Comparison of ENCODE assay signal across 11 cellular contexts in the genomic region with DNA sequence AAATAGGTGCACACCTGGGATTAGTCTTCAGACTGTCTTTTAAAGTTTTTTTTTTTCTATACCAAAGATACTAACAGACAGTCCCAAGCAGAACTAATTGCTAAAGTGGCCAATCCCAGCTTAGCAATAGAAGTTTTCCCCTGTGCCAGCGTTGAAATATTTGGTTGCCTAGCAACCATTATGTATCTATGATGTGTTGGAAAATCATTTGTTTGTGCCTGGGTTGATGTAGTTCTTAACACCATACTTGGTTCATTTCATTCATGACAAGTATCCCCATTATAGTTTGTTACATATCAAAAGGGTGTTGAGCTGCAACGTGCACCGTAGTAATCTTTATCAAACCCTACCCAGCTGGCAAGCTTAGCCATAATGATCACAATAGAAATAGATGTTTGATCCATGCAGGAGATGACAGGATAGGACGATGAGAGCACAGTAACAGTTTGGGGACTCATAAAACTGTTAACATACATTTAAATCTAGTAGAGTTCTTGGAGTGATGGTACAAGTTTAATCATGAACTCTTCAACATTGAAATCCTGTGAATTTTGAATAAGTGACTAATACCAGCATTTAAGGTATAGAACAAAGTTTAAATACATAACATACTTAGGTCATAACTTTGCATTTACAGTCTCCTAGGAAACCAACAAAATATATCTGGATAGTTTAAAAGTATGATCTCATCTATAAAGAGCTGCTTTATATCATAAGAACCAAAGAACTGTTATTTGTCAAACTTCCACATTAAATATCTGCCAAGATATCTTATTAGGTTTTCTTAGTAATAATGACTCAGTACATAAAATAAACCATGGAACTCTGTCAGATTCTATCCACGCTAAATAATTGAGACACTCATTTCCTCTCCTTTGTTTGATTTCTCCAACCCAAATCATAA.
A peak's percentile ranks its signal among the peaks of the same experiment; 100 is the strongest.
DNase-seq lines count a peak whose midpoint lies in the region; ATAC-seq, FAIRE-seq and TF ChIP-seq lines count a peak whose summit lies in the region.
"Had no signal": no experiment of that assay in that cellular context is flagged by ENCODE, and none has a peak within 500 bp of the region (broad histone marks: within the 10 kb centered on the region; RNA-seq: fewer than 3 reads in every experiment).

No MANE protein-coding gene starts in this region.

- WGBS in mammary epithelial cell (ENCODE audit: low coverage, missing lambda C conversion rate), result 31% methylated on average over 5 of the region's 5 CpGs

- H3K27ac ChIP-seq in mammary epithelial cell (ENCODE audit: insufficient read depth, low read depth, low read length), result peak overlapping the region; percentile 99

- ATAC-seq in activated CD8-positive, alpha-beta T cell treated with anti-CD3 and anti-CD28 coated beads, Interleukin-2, amount 10 ng/mL, durations not matched to agents 7 days and 5 days, result peak; percentile 36
- ATAC-seq in activated CD8-positive, alpha-beta T cell treated with anti-CD3 and anti-CD28 coated beads for 36 hours, result no peak
- no peak for ATAC-seq in HG02885 (IDR thresholded peaks at IDR 0.05; ENCODE audit: poor library complexity, unreplicated experiment)
- ATAC-seq in effector memory CD8-positive, alpha-beta T cell (replicated peaks), result no peak
- ATAC-seq: stimulated activated effector memory CD8-positive, alpha-beta T cell treated with anti-CD3 and anti-CD28 coated beads, Interleukin-12 subunit alpha, Interleukin-12 subunit beta, amount 100 ng/mL, for 72 hours had no signal

- H3K36me3 ChIP-seq in mammary epithelial cell (ENCODE audit: insufficient read depth, low read length), result no peaks in the 10 kb centered on the region

- peak overlapping the region; percentile 87 for H3K9ac ChIP-seq in mammary epithelial cell (ENCODE audit: insufficient read depth, low read length)

- H3K4me3 ChIP-seq in mammary epithelial cell (replicated peaks in 1 of 3; ENCODE audit: insufficient read depth in 1 of 3, low read depth in 2 of 3, low read length in 3 of 3), result peak overlapping the region in 1 of 3 experiments; percentile 14

- dilution Hi-C loops in mammary epithelial cell (cut with HindIII; ENCODE audit: low sequenced_read_pairs), result loop anchor here (5.0 kb wide), 1 partner anchor 58 kb away; no protein-coding TSS in a partner anchor

- H3K27me3 ChIP-seq in mammary epithelial cell (ENCODE audit: insufficient read depth, low read length), result no peaks in the 10 kb centered on the region

- no peak overlapping the region for H3K4me3 Mint-ChIP-seq in activated CD8-positive, alpha-beta T cell treated with anti-CD3 and anti-CD28 coated beads, Interleukin-2, amount 10 ng/mL, durations not matched to agents 7 days and 5 days
- H3K4me3 Mint-ChIP-seq in activated CD8-positive, alpha-beta T cell treated with anti-CD3 and anti-CD28 coated beads for 36 hours, result no peak overlapping the region
- H3K4me3 Mint-ChIP-seq in type B pancreatic cell, result no peak overlapping the region
- no peak overlapping the region for H3K4me3 Mint-ChIP-seq in effector memory CD8-positive, alpha-beta T cell
- H3K4me3 Mint-ChIP-seq: stimulated activated effector memory CD8-positive, alpha-beta T cell treated with anti-CD3 and anti-CD28 coated beads, Interleukin-12 subunit alpha, Interleukin-12 subunit beta, amount 100 ng/mL, for 72 hours had no signal

- H3K79me2 ChIP-seq in mammary epithelial cell (ENCODE audit: insufficient read depth, low read length), result peaks cover 46% of the 10 kb centered on the region

- H3K9me3 ChIP-seq in mammary epithelial cell (replicated peaks; ENCODE audit: insufficient read depth, low read length), result no peaks in the 10 kb centered on the region

- no peak overlapping the region for H3K27ac Mint-ChIP-seq in activated CD8-positive, alpha-beta T cell treated with anti-CD3 and anti-CD28 coated beads, Interleukin-2, amount 10 ng/mL, durations not matched to agents 7 days and 5 days
- H3K27ac Mint-ChIP-seq in activated CD8-positive, alpha-beta T cell treated with anti-CD3 and anti-CD28 coated beads for 36 hours, result no peak overlapping the region
- H3K27ac Mint-ChIP-seq in type B pancreatic cell, result peak overlapping the region; percentile 60
- no peak overlapping the region for H3K27ac Mint-ChIP-seq in effector memory CD8-positive, alpha-beta T cell
- H3K27ac Mint-ChIP-seq: stimulated activated effector memory CD8-positive, alpha-beta T cell treated with anti-CD3 and anti-CD28 coated beads, Interleukin-12 subunit alpha, Interleukin-12 subunit beta, amount 100 ng/mL, for 72 hours had no signal

- intact Hi-C loops in activated CD8-positive, alpha-beta T cell treated with anti-CD3 and anti-CD28 coated beads for 36 hours (cut with micrococcal nuclease), result loop anchor here (10.0 kb wide), 1 partner anchor 71 kb away; the partner anchor contains the start of gene MBNL2
- intact Hi-C loops in mammary epithelial cell (cut with micrococcal nuclease), result loop anchor here (1.0 to 2.0 kb wide), 3 partner anchors 15 to 70 kb away; no protein-coding TSS in a partner anchor

- H3K4me1 Mint-ChIP-seq in activated CD8-positive, alpha-beta T cell treated with anti-CD3 and anti-CD28 coated beads, Interleukin-2, amount 10 ng/mL, durations not matched to agents 7 days and 5 days (ENCODE audit: low read depth), result peaks cover 4% of the 10 kb centered on the region
- H3K4me1 Mint-ChIP-seq in activated CD8-positive, alpha-beta T cell treated with anti-CD3 and anti-CD28 coated beads for 36 hours (ENCODE audit: low read depth), result peaks cover 34% of the 10 kb centered on the region
- H3K4me1 Mint-ChIP-seq in type B pancreatic cell (ENCODE audit: unreplicated experiment), result peaks cover 29% of the 10 kb centered on the region
- peaks cover 19 to 35% of the 10 kb centered on the region in 2 donors for H3K4me1 Mint-ChIP-seq in effector memory CD8-positive, alpha-beta T cell (ENCODE audit: low read depth in 2 of 2)

- BruUV-seq in mammary epithelial cell (replicated peaks; lab: Mats Ljungman, UMichigan), result no TSS peak

- CTCF ChIA-PET in activated CD8-positive, alpha-beta T cell treated with anti-CD3 and anti-CD28 coated beads, Interleukin-2, amount 10 ng/mL, durations not matched to agents 7 days and 5 days (lab: Charles Lee), result no interaction called here
- CTCF ChIA-PET in activated CD8-positive, alpha-beta T cell treated with anti-CD3 and anti-CD28 coated beads for 36 hours (lab: Charles Lee), result interaction anchor here (0.9 to 1.8 kb wide), 2 partner anchors 48 to 186 kb away, joined by 3 to 8 read pairs; no protein-coding TSS in a partner anchor
- CTCF ChIA-PET in mammary epithelial cell (lab: Charles Lee; ENCODE audit: low non-redundant PET), result interaction anchor here (0.7 kb wide), 1 partner anchor 16 kb away, joined by 6 read pairs; no protein-coding TSS in a partner anchor

- H3K4me1 ChIP-seq in mammary epithelial cell (ENCODE audit: insufficient read depth, low read length), result peaks cover 45% of the 10 kb centered on the region

- DNase-seq in activated CD8-positive, alpha-beta T cell treated with anti-CD3 and anti-CD28 coated beads, Interleukin-2, amount 10 ng/mL, durations not matched to agents 7 days and 5 days, result no peak
- DNase-seq in activated CD8-positive, alpha-beta T cell treated with anti-CD3 and anti-CD28 coated beads for 36 hours, result no peak
- DNase-seq in mammary epithelial cell, result peak; percentile 88
- DNase-seq in type B pancreatic cell (ENCODE audit: extremely low spot score, unreplicated experiment), result no peak
- DNase-seq in cerebellar cortex (ENCODE audit: low spot score), result no peak
- DNase-seq in effector memory CD8-positive, alpha-beta T cell, result no peak
- DNase-seq: MM.1S, RPMI8226 had no signal

- no peaks in the 10 kb centered on the region for H3K27me3 Mint-ChIP-seq in activated CD8-positive, alpha-beta T cell treated with anti-CD3 and anti-CD28 coated beads, Interleukin-2, amount 10 ng/mL, durations not matched to agents 7 days and 5 days (ENCODE audit: low read depth)
- no peaks in the 10 kb centered on the region for H3K27me3 Mint-ChIP-seq in activated CD8-positive, alpha-beta T cell treated with anti-CD3 and anti-CD28 coated beads for 36 hours
- H3K27me3 Mint-ChIP-seq in type B pancreatic cell, result no peaks in the 10 kb centered on the region
- no peaks in the 10 kb centered on the region for H3K27me3 Mint-ChIP-seq in effector memory CD8-positive, alpha-beta T cell

- no peak overlapping the region for H2AFZ ChIP-seq in mammary epithelial cell (ENCODE audit: low read depth, low read length)

- FAIRE-seq in islet of Langerhans (lab: Jason Lieb, UNC), result peak; percentile 99

- POLR2A ChIA-PET in activated CD8-positive, alpha-beta T cell treated with anti-CD3 and anti-CD28 coated beads, Interleukin-2, amount 10 ng/mL, durations not matched to agents 7 days and 5 days (lab: Charles Lee), result no interaction called here
- POLR2A ChIA-PET in activated CD8-positive, alpha-beta T cell treated with anti-CD3 and anti-CD28 coated beads for 36 hours (lab: Charles Lee), result no interaction called here

- no peak for TF ChIP-seq CTCF in activated CD8-positive, alpha-beta T cell treated with anti-CD3 and anti-CD28 coated beads for 36 hours (IDR thresholded peaks at IDR 0.05)
- no peak for TF ChIP-seq CTCF in mammary epithelial cell (conservative IDR thresholded peaks at IDR 0.05 in 1 of 2, IDR thresholded peaks at IDR 0.05 in 1 of 2; ENCODE audit: extremely low read depth in 1 of 2, insufficient read depth in 1 of 2, low read depth in 1 of 2, low read length in 2 of 2)
- no peak for TF ChIP-seq CTCF in type B pancreatic cell (conservative IDR thresholded peaks at IDR 0.05)

- peak overlapping the region; percentile 72 for H3K4me2 ChIP-seq in mammary epithelial cell (ENCODE audit: insufficient read depth, low read depth, low read length)

- H3K9me3 Mint-ChIP-seq in activated CD8-positive, alpha-beta T cell treated with anti-CD3 and anti-CD28 coated beads, Interleukin-2, amount 10 ng/mL, durations not matched to agents 7 days and 5 days (ENCODE audit: insufficient read depth), result no peaks in the 10 kb centered on the region
- no peaks in the 10 kb centered on the region for H3K9me3 Mint-ChIP-seq in activated CD8-positive, alpha-beta T cell treated with anti-CD3 and anti-CD28 coated beads for 36 hours
- H3K9me3 Mint-ChIP-seq in type B pancreatic cell, result peaks cover 5% of the 10 kb centered on the region
- no peaks in the 10 kb centered on the region for H3K9me3 Mint-ChIP-seq in effector memory CD8-positive, alpha-beta T cell
- H3K9me3 Mint-ChIP-seq: stimulated activated effector memory CD8-positive, alpha-beta T cell treated with anti-CD3 and anti-CD28 coated beads, Interleukin-12 subunit alpha, Interleukin-12 subunit beta, amount 100 ng/mL, for 72 hours had no signal

- no peaks in the 10 kb centered on the region for H3K36me3 Mint-ChIP-seq in activated CD8-positive, alpha-beta T cell treated with anti-CD3 and anti-CD28 coated beads, Interleukin-2, amount 10 ng/mL, durations not matched to agents 7 days and 5 days (ENCODE audit: low read depth)
- peaks cover 6% of the 10 kb centered on the region for H3K36me3 Mint-ChIP-seq in activated CD8-positive, alpha-beta T cell treated with anti-CD3 and anti-CD28 coated beads for 36 hours (ENCODE audit: low read depth)
- H3K36me3 Mint-ChIP-seq in type B pancreatic cell, result peaks cover 19% of the 10 kb centered on the region
- H3K36me3 Mint-ChIP-seq in effector memory CD8-positive, alpha-beta T cell (ENCODE audit: insufficient read depth), result no peaks in the 10 kb centered on the region

- no peaks in the 10 kb centered on the region for H4K20me1 ChIP-seq in mammary epithelial cell (ENCODE audit: insufficient read depth, low read length)

- in situ Hi-C loops in mammary epithelial cell (cut with MboI; ENCODE audit: low sequenced_read_pairs in 2 of 2), result loop anchor here in 1 of 2 donors (25.0 kb wide), 1 partner anchor 1192 kb away; no protein-coding TSS in a partner anchor
